17 cellular contexts compared by ENCODE assay signal in the genomic region with DNA sequence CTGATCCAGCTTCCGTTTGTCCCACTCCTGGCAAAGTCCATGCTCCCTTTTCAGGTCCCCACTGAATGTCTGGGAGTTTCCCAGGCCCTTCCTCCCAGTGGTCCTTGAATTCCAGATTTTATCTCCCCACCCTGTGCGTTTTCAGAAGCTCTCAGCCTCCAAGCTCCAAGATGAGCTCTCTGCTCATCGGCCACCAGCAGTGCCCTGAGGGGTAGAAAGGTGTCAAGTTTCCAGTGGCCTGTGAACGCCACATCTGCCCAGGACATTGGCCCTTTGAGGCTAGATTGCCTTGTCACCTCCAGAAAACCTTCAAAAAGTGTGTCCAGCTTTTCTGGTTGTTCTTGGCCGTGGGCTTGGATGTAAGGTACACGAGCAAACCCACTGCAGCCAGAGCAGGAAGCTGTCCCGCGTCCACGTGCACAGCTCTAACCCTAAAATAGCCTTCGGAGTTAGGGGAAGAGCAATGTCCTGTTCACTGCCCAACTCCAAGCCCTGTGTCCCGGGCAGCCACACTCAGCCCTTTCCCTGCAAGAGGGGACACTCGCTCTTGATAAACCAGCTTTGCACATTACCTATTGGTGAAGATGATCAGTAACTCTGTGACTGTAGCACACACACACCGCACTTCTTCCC. TPM values are rescaled to one million over a fixed set of nuclear protein-coding genes. Genes with fewer than 3 reads are reported as not detected.
"Had no signal": no experiment of that assay in that cellular context is flagged by ENCODE, and none has a peak within 500 bp of the region (broad histone marks: within the 10 kb centered on the region; RNA-seq: fewer than 3 reads in every experiment).

No MANE protein-coding gene starts in this region.

- H3K27ac ChIP-seq: adrenal gland, cardiac muscle cell, neutrophil, VCaP had no signal

- H3K36me3 ChIP-seq: adrenal gland, cardiac muscle cell, neutrophil had no signal

- DNase-seq: activated CD4-positive, alpha-beta T cell treated with anti-CD3 and anti-CD28 coated beads for 48 hours; activated CD8-positive, alpha-beta T cell treated with anti-CD3 and anti-CD28 coated beads for 36 hours; activated effector memory CD4-positive, alpha-beta T cell treated with Interleukin-2 at 50 U/mL for 16 hours; activated T-cell treated with anti-CD3 and anti-CD28 coated beads, Interleukin-2, amount 50 U/mL, for 4 hours; adrenal gland; hippocampal formation; stimulated activated naive CD8-positive, alpha-beta T cell treated with anti-CD3 and anti-CD28 coated beads, Interleukin-15, Interleukin-2, amounts not matched to agents 100 U/mL and 50 U/mL, for 24 hours had no signal

- ATAC-seq: activated CD8-positive, alpha-beta T cell treated with anti-CD3 and anti-CD28 coated beads for 36 hours; activated T-cell treated with anti-CD3 and anti-CD28 coated beads, Interleukin-2, amount 50 U/mL, for 4 hours; esophagus mucosa; SK-N-SH treated with all-trans-retinoic acid at 6 μM for 48 hours; stimulated activated naive CD8-positive, alpha-beta T cell treated with anti-CD3 and anti-CD28 coated beads, Interleukin-15, Interleukin-2, amounts not matched to agents 100 U/mL and 50 U/mL, for 24 hours had no signal

- H3K9me3 ChIP-seq: adrenal gland, neutrophil had no signal

- H3K27me3 ChIP-seq: adrenal gland, cardiac muscle cell had no signal

- H3K4me3 ChIP-seq: adrenal gland, cardiac muscle cell, lung, smooth muscle cell had no signal

- FAIRE-seq: colon, endometrium had no signal

- H3K4me1 ChIP-seq: adrenal gland had no signal

RNA-seq across cellular contexts. Expression of gene LRRC14B, which starts 10.9 kb away (rescaled TPM):
- total RNA-seq: adrenal gland; esophagus mucosa; smooth muscle cell; T-helper 1 cell treated with Interleukin-12 subunit alpha and Interleukin-12 subunit beta and Interleukin-4 antibody, amounts not matched to agents 30 ng/mL and 1 ng/mL, for 36 hours had no signal
- polyA plus RNA-seq: adrenal gland, lung, smooth muscle cell had no signal
